In the genomic region with DNA sequence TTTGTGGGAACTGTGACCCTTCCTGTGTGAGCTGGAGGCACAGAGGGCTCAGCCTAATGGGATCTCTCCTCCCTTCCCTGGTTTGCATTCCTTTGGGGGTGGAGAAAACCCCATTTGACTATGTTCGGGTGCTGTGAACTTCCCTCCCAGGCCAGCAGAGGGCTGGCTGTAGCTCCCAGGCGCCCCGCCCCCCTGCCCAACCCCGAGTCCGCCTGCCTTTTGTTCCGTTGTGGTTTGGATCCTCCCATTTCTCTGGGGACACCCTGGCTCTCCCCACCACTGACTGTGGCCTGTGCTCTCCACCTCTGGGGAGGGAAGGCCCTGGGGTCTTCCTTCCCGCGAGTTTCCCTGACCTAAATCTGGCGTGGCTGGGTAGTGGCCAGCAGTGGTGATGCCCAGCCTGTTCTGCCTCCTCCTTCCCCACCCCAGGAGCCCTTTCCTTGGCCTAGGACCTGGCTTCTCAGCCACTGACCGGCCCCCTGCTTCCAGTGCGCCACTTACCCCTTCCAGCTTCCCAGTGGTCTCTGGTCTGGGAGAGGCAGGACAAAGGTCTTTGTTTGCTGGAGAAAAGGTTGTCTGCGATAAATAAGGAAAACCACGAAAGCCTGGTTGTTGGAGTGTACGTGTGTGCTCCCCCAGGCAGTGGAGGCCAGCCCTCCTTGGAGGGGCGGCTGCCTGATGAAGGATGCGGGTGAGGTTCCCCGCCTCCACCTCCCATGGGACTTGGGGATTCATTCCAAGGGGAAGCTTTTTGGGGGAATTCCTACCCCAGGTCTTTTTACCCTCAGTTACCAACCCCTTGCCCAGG, we compare ENCODE assay signal across 1 cellular context.
TF ChIP-seq lines count a peak whose summit lies in the region.

No MANE protein-coding gene starts in this region.

TF ChIP-seq in GM23338, 12 proteins besides CTCF, POLR2A, EP300 and RAD21 (continued from another document):
- TF ChIP-seq, protein P1, sequence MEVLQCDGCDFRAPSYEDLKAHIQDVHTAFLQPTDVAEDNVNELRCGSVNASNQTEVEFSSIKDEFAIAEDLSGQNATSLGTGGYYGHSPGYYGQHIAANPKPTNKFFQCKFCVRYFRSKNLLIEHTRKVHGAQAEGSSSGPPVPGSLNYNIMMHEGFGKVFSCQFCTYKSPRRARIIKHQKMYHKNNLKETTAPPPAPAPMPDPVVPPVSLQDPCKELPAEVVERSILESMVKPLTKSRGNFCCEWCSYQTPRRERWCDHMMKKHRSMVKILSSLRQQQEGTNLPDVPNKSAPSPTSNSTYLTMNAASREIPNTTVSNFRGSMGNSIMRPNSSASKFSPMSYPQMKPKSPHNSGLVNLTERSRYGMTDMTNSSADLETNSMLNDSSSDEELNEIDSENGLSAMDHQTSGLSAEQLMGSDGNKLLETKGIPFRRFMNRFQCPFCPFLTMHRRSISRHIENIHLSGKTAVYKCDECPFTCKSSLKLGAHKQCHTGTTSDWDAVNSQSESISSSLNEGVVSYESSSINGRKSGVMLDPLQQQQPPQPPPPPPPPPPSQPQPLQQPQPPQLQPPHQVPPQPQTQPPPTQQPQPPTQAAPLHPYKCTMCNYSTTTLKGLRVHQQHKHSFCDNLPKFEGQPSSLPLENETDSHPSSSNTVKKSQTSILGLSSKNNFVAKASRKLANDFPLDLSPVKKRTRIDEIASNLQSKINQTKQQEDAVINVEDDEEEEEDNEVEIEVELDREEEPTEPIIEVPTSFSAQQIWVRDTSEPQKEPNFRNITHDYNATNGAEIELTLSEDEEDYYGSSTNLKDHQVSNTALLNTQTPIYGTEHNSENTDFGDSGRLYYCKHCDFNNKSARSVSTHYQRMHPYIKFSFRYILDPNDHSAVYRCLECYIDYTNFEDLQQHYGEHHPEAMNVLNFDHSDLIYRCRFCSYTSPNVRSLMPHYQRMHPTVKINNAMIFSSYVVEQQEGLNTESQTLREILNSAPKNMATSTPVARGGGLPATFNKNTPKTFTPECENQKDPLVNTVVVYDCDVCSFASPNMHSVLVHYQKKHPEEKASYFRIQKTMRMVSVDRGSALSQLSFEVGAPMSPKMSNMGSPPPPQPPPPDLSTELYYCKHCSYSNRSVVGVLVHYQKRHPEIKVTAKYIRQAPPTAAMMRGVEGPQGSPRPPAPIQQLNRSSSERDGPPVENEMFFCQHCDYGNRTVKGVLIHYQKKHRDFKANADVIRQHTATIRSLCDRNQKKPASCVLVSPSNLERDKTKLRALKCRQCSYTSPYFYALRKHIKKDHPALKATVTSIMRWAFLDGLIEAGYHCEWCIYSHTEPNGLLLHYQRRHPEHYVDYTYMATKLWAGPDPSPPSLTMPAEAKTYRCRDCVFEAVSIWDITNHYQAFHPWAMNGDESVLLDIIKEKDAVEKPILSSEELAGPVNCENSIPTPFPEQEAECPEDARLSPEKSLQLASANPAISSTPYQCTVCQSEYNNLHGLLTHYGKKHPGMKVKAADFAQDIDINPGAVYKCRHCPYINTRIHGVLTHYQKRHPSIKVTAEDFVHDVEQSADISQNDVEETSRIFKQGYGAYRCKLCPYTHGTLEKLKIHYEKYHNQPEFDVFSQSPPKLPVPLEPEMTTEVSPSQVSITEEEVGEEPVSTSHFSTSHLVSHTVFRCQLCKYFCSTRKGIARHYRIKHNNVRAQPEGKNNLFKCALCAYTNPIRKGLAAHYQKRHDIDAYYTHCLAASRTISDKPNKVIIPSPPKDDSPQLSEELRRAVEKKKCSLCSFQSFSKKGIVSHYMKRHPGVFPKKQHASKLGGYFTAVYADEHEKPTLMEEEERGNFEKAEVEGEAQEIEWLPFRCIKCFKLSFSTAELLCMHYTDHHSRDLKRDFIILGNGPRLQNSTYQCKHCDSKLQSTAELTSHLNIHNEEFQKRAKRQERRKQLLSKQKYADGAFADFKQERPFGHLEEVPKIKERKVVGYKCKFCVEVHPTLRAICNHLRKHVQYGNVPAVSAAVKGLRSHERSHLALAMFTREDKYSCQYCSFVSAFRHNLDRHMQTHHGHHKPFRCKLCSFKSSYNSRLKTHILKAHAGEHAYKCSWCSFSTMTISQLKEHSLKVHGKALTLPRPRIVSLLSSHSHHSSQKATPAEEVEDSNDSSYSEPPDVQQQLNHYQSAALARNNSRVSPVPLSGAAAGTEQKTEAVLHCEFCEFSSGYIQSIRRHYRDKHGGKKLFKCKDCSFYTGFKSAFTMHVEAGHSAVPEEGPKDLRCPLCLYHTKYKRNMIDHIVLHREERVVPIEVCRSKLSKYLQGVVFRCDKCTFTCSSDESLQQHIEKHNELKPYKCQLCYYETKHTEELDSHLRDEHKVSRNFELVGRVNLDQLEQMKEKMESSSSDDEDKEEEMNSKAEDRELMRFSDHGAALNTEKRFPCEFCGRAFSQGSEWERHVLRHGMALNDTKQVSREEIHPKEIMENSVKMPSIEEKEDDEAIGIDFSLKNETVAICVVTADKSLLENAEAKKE (CRISPR knock-in tag; IDR thresholded peaks at IDR 0.05): no peak
- TF ChIP-seq, protein P2, sequence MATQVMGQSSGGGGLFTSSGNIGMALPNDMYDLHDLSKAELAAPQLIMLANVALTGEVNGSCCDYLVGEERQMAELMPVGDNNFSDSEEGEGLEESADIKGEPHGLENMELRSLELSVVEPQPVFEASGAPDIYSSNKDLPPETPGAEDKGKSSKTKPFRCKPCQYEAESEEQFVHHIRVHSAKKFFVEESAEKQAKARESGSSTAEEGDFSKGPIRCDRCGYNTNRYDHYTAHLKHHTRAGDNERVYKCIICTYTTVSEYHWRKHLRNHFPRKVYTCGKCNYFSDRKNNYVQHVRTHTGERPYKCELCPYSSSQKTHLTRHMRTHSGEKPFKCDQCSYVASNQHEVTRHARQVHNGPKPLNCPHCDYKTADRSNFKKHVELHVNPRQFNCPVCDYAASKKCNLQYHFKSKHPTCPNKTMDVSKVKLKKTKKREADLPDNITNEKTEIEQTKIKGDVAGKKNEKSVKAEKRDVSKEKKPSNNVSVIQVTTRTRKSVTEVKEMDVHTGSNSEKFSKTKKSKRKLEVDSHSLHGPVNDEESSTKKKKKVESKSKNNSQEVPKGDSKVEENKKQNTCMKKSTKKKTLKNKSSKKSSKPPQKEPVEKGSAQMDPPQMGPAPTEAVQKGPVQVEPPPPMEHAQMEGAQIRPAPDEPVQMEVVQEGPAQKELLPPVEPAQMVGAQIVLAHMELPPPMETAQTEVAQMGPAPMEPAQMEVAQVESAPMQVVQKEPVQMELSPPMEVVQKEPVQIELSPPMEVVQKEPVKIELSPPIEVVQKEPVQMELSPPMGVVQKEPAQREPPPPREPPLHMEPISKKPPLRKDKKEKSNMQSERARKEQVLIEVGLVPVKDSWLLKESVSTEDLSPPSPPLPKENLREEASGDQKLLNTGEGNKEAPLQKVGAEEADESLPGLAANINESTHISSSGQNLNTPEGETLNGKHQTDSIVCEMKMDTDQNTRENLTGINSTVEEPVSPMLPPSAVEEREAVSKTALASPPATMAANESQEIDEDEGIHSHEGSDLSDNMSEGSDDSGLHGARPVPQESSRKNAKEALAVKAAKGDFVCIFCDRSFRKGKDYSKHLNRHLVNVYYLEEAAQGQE (IDR thresholded peaks at IDR 0.05; ENCODE audit: unreplicated experiment): no peak
- TF ChIP-seq NANOG (IDR thresholded peaks at IDR 0.05; ENCODE audit: borderline replicate concordance): no peak
- TF ChIP-seq, protein P3, sequence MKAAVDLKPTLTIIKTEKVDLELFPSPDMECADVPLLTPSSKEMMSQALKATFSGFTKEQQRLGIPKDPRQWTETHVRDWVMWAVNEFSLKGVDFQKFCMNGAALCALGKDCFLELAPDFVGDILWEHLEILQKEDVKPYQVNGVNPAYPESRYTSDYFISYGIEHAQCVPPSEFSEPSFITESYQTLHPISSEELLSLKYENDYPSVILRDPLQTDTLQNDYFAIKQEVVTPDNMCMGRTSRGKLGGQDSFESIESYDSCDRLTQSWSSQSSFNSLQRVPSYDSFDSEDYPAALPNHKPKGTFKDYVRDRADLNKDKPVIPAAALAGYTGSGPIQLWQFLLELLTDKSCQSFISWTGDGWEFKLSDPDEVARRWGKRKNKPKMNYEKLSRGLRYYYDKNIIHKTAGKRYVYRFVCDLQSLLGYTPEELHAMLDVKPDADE (IDR thresholded peaks at IDR 0.05): no peak
- no peak for TF ChIP-seq JUNB (IDR thresholded peaks at IDR 0.05; ENCODE audit: unreplicated experiment)
- no peak; the same call in 1 of the 2 replicates for TF ChIP-seq POLR2AphosphoS5 (IDR thresholded peaks at IDR 0.05; ENCODE audit: low read depth)
- TF ChIP-seq ZNF114 (CRISPR knock-in tag; IDR thresholded peaks at IDR 0.05): no peak
- no peak for TF ChIP-seq CREB1 (CRISPR knock-in tag; IDR thresholded peaks at IDR 0.05; ENCODE audit: low read depth)
- no peak for TF ChIP-seq STAT1 (IDR thresholded peaks at IDR 0.05; ENCODE audit: unreplicated experiment)
- no peak for TF ChIP-seq EZH2phosphoT487 (IDR thresholded peaks at IDR 0.05; ENCODE audit: unreplicated experiment)
- TF ChIP-seq ZNF331 (CRISPR knock-in tag; IDR thresholded peaks at IDR 0.05; ENCODE audit: low read depth): no peak
